15 cellular contexts compared by ENCODE assay signal in the genomic region with DNA sequence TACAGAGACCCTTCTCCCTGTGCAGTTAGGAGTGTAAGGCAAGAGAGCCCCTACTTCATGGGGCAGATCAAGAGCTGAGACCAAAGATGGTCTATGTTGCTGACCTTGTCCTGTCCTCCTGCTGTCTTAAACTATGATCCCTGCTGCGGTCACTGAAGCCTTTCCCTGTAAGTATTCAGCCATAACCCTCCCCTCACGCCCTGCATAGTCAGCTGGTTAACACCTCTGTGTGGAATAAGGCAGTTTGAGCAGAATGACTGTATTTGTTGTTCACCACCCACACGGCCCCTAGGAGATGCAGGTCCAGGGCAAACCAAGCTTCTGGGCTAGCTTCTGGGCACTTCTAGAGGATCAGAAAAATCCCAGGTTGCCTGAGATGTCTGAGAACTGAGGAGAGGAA. TPM values are rescaled to one million over a fixed set of nuclear protein-coding genes. Genes with fewer than 3 reads are reported as not detected.
DNase-seq lines count a peak whose midpoint lies in the region; ATAC-seq and TF ChIP-seq lines count a peak whose summit lies in the region.
"Had no signal": no experiment of that assay in that cellular context is flagged by ENCODE, and none has a peak within 500 bp of the region (broad histone marks: within the 10 kb centered on the region; RNA-seq: fewer than 3 reads in every experiment).

No MANE protein-coding gene starts in this region.

- DNase-seq in heart left ventricle (no peak), left cardiac atrium (no peak), mammary epithelial cell (no peak), upper lobe of left lung (no peak), HFFc6 (no peak)
- no peak for DNase-seq in central memory CD4-positive, alpha-beta T cell
- DNase-seq in stimulated activated CD4-positive, alpha-beta T cell treated with anti-CD3 and anti-CD28 coated beads, Interleukin-4, amount 100 ng/mL, for 1 hour: no peak
- DNase-seq: activated CD4-positive, alpha-beta T cell treated with anti-CD3 and anti-CD28 coated beads for 4 hours; DMS53; T-cell had no signal

- H3K27me3 ChIP-seq in heart left ventricle (no peaks in the 10 kb centered on the region), mammary epithelial cell (ENCODE audit: insufficient read depth, low read length) (no peaks in the 10 kb centered on the region), muscle layer of duodenum (ENCODE audit: low read depth, low read length) (no peaks in the 10 kb centered on the region), upper lobe of left lung (no peaks in the 10 kb centered on the region)
- H3K27me3 ChIP-seq: cardiac muscle cell had no signal

- peaks cover 11 to 67% (median 51%) of the 10 kb centered on the region in 12 donors for H3K4me1 ChIP-seq in heart left ventricle
- peaks cover 25% of the 10 kb centered on the region for H3K4me1 ChIP-seq in mammary epithelial cell (ENCODE audit: insufficient read depth, low read length)
- H3K4me1 ChIP-seq in muscle layer of duodenum (ENCODE audit: control insufficient read depth in 1 of 2, insufficient read depth in 2 of 2, low read length in 2 of 2): peaks cover 17 to 33% of the 10 kb centered on the region in 2 donors
- peaks cover 53 to 71% (median 62%) of the 10 kb centered on the region in 4 donors for H3K4me1 ChIP-seq in upper lobe of left lung

- H3K36me3 ChIP-seq in heart left ventricle (no peaks in the 10 kb centered on the region), mammary epithelial cell (ENCODE audit: insufficient read depth, low read length) (no peaks in the 10 kb centered on the region), muscle layer of duodenum (ENCODE audit: control insufficient read depth in 1 of 2, insufficient read depth in 2 of 2, low read length in 2 of 2) (no peaks in the 10 kb centered on the region), upper lobe of left lung (no peaks in the 10 kb centered on the region)
- H3K36me3 ChIP-seq: cardiac muscle cell had no signal

- H3K36me3 Mint-ChIP-seq in HFFc6 (ENCODE audit: low read depth): no peaks in the 10 kb centered on the region
- H3K36me3 Mint-ChIP-seq: T-cell, type B pancreatic cell had no signal

- H4K20me1 ChIP-seq in mammary epithelial cell (ENCODE audit: insufficient read depth, low read length): no peaks in the 10 kb centered on the region

- BruUV-seq in mammary epithelial cell (replicated peaks; lab: Mats Ljungman, UMichigan): no TSS peak

- 62 to 77% (median 67%) methylated on average over 3 of the region's 3 CpGs for WGBS in heart left ventricle, 4 donors
- 82% methylated on average over 3 of the region's 3 CpGs for WGBS in mammary epithelial cell (ENCODE audit: low coverage, missing lambda C conversion rate)
- 69 to 85% methylated on average over 3 of the region's 3 CpGs for WGBS in upper lobe of left lung, 2 donors

- in situ Hi-C loops in mammary epithelial cell (cut with MboI; ENCODE audit: low sequenced_read_pairs in 2 of 2): loop anchor here (5.0 to 25.0 kb wide), 2 partner anchors 138 to 488 kb away; a partner anchor contains a TSS

- H3K4me1 Mint-ChIP-seq in HFFc6 (ENCODE audit: low read depth): 0 out of 2 replicates have a peak, but pooled peaks cover 7% of the 10 kb centered on the region
- H3K4me1 Mint-ChIP-seq: T-cell had no signal

- H3K27ac ChIP-seq in heart left ventricle (peak overlapping the region; percentile 28 to 93 (median 76)), mammary epithelial cell (ENCODE audit: insufficient read depth, low read depth, low read length) (no peak overlapping the region), muscle layer of duodenum (ENCODE audit: low read length) (peak overlapping the region; percentile 58), upper lobe of left lung (peak overlapping the region; percentile 78 to 92 (median 88))
- H3K27ac ChIP-seq: cardiac muscle cell had no signal

- TF ChIP-seq POLR2A in heart left ventricle (IDR thresholded peaks at IDR 0.05) (no peak), upper lobe of left lung (IDR thresholded peaks at IDR 0.05) (no peak)

- no peak overlapping the region for H3K4me2 ChIP-seq in mammary epithelial cell (ENCODE audit: insufficient read depth, low read depth, low read length)

- H3K9me3 ChIP-seq in heart left ventricle: no peaks in the 10 kb centered on the region
- no peaks in the 10 kb centered on the region for H3K9me3 ChIP-seq in mammary epithelial cell (replicated peaks; ENCODE audit: insufficient read depth, low read length)
- no peaks in the 10 kb centered on the region for H3K9me3 ChIP-seq in muscle layer of duodenum (ENCODE audit: control insufficient read depth in 1 of 2, low read length in 2 of 2)
- H3K9me3 ChIP-seq in upper lobe of left lung: no peaks in the 10 kb centered on the region

- dilution Hi-C loops in mammary epithelial cell (cut with HindIII; ENCODE audit: low sequenced_read_pairs): no loop called here

- peak overlapping the region; percentile 37 for H2AFZ ChIP-seq in mammary epithelial cell (ENCODE audit: low read depth, low read length)

- peaks cover 1% of the 10 kb centered on the region for H3K27me3 Mint-ChIP-seq in HFFc6 (ENCODE audit: insufficient read depth)

- H3K4me3 ChIP-seq in heart left ventricle (no peak overlapping the region), mammary epithelial cell (replicated peaks in 1 of 3; ENCODE audit: insufficient read depth in 1 of 3, low read depth in 2 of 3, low read length in 3 of 3) (no peak overlapping the region), muscle layer of duodenum (ENCODE audit: low read depth in 1 of 2, low read length in 2 of 2) (no peak overlapping the region), upper lobe of left lung (no peak overlapping the region)
- H3K4me3 ChIP-seq: cardiac muscle cell had no signal

- no peak overlapping the region for H3K27ac Mint-ChIP-seq in HFFc6
- H3K27ac Mint-ChIP-seq: T-cell, type B pancreatic cell had no signal

- no peak for TF ChIP-seq EP300 in upper lobe of left lung (IDR thresholded peaks at IDR 0.05)

- ATAC-seq in heart left ventricle: no peak
- no peak for ATAC-seq in left cardiac atrium
- ATAC-seq in upper lobe of left lung (ENCODE audit: low FRiP score in 2 of 2): no peak
- ATAC-seq: T-cell had no signal

- H3K9me3 Mint-ChIP-seq in HFFc6: no peaks in the 10 kb centered on the region
- H3K9me3 Mint-ChIP-seq: T-cell, type B pancreatic cell had no signal

- no peak overlapping the region for H3K4me3 Mint-ChIP-seq in HFFc6
- H3K4me3 Mint-ChIP-seq: T-cell, type B pancreatic cell had no signal

- intact Hi-C loops in heart left ventricle (cut with DNase I): loop anchor here in 2 of 10 donors (5.0 to 10.0 kb wide), 2 partner anchors 43 to 280 kb away; a partner anchor contains a TSS
- intact Hi-C loops in left cardiac atrium (cut with DNase I): loop anchor here in 1 of 2 donors (5.0 to 10.0 kb wide), 3 partner anchors 43 to 138 kb away; a partner anchor contains a TSS
- intact Hi-C loops in mammary epithelial cell (cut with micrococcal nuclease): no loop called here

- H3K9ac ChIP-seq in mammary epithelial cell (ENCODE audit: insufficient read depth, low read length): no peak overlapping the region

- CTCF ChIA-PET in mammary epithelial cell (lab: Charles Lee; ENCODE audit: low non-redundant PET): no interaction called here

- no peaks in the 10 kb centered on the region for H3K79me2 ChIP-seq in mammary epithelial cell (ENCODE audit: insufficient read depth, low read length)

- TF ChIP-seq CTCF in heart left ventricle (IDR thresholded peaks at IDR 0.05) (no peak), mammary epithelial cell (conservative IDR thresholded peaks at IDR 0.05 in 1 of 2, IDR thresholded peaks at IDR 0.05 in 1 of 2; ENCODE audit: extremely low read depth in 1 of 2, insufficient read depth in 1 of 2, low read depth in 1 of 2, low read length in 2 of 2) (no peak), upper lobe of left lung (IDR thresholded peaks at IDR 0.05) (no peak), HFFc6 (IDR thresholded peaks at IDR 0.05) (no peak)

RNA-seq across cellular contexts. Expression of a gene that starts 0.4 kb away (rescaled TPM):
- 1 to 10 TPM in 5 of 9 donors, under 1 TPM in 4; 0.63 to 3.5 (median 1.1) TPM for total RNA-seq in heart left ventricle
- polyA plus RNA-seq in heart left ventricle: 1 to 10 TPM in 1 of 2 donors, under 1 TPM in 1; 0.65 to 5.5 TPM
- 1 to 10 TPM; 1.6 to 1.8 TPM for total RNA-seq in left cardiac atrium
- 100 to 1,000 TPM; 116 to 277 TPM for total RNA-seq in mammary epithelial cell
- 510 TPM for polyA plus RNA-seq in mammary epithelial cell
- 362 TPM for polyA minus RNA-seq in mammary epithelial cell
- total RNA-seq in upper lobe of left lung: 100 to 1,000 TPM in 1 of 6 donors, 10 to 100 TPM in 5; 12.2 to 109 (median 31.2) TPM
- 1 to 10 TPM in 3 of 6 experiments, under 1 TPM in 3; 0.80 to 1.9 (median 1.1) TPM for total RNA-seq in HFFc6 (2021; fragmentation: NEBNext Ultra II Directional; extraction: Animal tissue kit (Norgen Biotek cat#: 25700))
- total RNA-seq: cardiac muscle cell had no signal
- polyA plus RNA-seq: cardiac muscle cell had no signal

RNA-seq across cellular contexts. Expression of a gene that starts 1.0 kb away (rescaled TPM):
- total RNA-seq in heart left ventricle (not detected), left cardiac atrium (not detected), mammary epithelial cell (not detected), upper lobe of left lung (not detected)
- polyA plus RNA-seq in heart left ventricle (not detected), mammary epithelial cell (not detected)
- polyA minus RNA-seq in mammary epithelial cell: not detected
- total RNA-seq in HFFc6 (2021; fragmentation: NEBNext Ultra II Directional; extraction: Animal tissue kit (Norgen Biotek cat#: 25700)): not detected
- total RNA-seq: cardiac muscle cell, epithelial cell of proximal tubule, sciatic nerve, T-cell had no signal
- polyA plus RNA-seq: cardiac muscle cell had no signal

RNA-seq across cellular contexts. Expression of a gene that starts 23.0 kb away (rescaled TPM):
- total RNA-seq in heart left ventricle: 100 to 1,000 TPM; 117 to 203 (median 144) TPM
- 100 to 1,000 TPM in 1 of 2 donors, 10 to 100 TPM in 1; 85.2 to 117 TPM for polyA plus RNA-seq in heart left ventricle
- 100 to 1,000 TPM in 1 of 2 donors, 10 to 100 TPM in 1; 82.8 to 106 TPM for total RNA-seq in left cardiac atrium
- total RNA-seq in mammary epithelial cell: 100 to 1,000 TPM in 1 of 2 donors, 10 to 100 TPM in 1; 92.5 to 144 TPM
- polyA plus RNA-seq in mammary epithelial cell: 73.1 TPM
- 55.2 TPM for polyA minus RNA-seq in mammary epithelial cell
- total RNA-seq in upper lobe of left lung: 10 to 100 TPM; 37.7 to 66.7 (median 47.5) TPM
- 100 to 1,000 TPM; 103 to 125 (median 119) TPM for total RNA-seq in HFFc6 (2021; fragmentation: NEBNext Ultra II Directional; extraction: Animal tissue kit (Norgen Biotek cat#: 25700))

RNA-seq across cellular contexts. Expression of a gene that starts 27.9 kb away (rescaled TPM):
- total RNA-seq in heart left ventricle (10 to 100 TPM in 2 of 9 donors, 1 to 10 TPM in 7; 7.1 to 10.6 (median 8.9) TPM), left cardiac atrium (1 to 10 TPM; 4.4 to 4.5 TPM), mammary epithelial cell (10 to 100 TPM in 1 of 2 donors, 1 to 10 TPM in 1; 8.8 to 13.8 TPM), upper lobe of left lung (1 to 10 TPM in 5 of 6 donors, under 1 TPM in 1; 0.61 to 5.2 (median 2.8) TPM)
- polyA plus RNA-seq in heart left ventricle (10 to 100 TPM in 1 of 2 donors, 1 to 10 TPM in 1; 5.9 to 10.5 TPM), mammary epithelial cell (5.4 TPM)
- polyA minus RNA-seq in mammary epithelial cell: 12.4 TPM
- 1 to 10 TPM; 2.2 to 4.7 (median 3.9) TPM for total RNA-seq in HFFc6 (2021; fragmentation: NEBNext Ultra II Directional; extraction: Animal tissue kit (Norgen Biotek cat#: 25700))

RNA-seq across cellular contexts. Expression of a gene that starts 42.8 kb away (rescaled TPM):
- total RNA-seq in heart left ventricle: 10 to 100 TPM; 24.6 to 54.1 (median 41.9) TPM
- 10 to 100 TPM; 11.8 to 49.0 TPM for polyA plus RNA-seq in heart left ventricle
- 10 to 100 TPM; 34.9 to 50.9 TPM for total RNA-seq in left cardiac atrium
- 10 to 100 TPM; 12.8 to 13.8 TPM for total RNA-seq in mammary epithelial cell
- polyA plus RNA-seq in mammary epithelial cell: 7.3 TPM
- polyA minus RNA-seq in mammary epithelial cell: 15.3 TPM
- total RNA-seq in upper lobe of left lung: 10 to 100 TPM; 11.2 to 43.7 (median 33.0) TPM
- total RNA-seq in HFFc6 (2021; fragmentation: NEBNext Ultra II Directional; extraction: Animal tissue kit (Norgen Biotek cat#: 25700)): 1 to 10 TPM; 5.4 to 8.9 (median 6.0) TPM
